8 cellular contexts compared by ENCODE assay signal in genomic region chr17:44217738-44218343, GRCh38. TPM values are rescaled to one million over a fixed set of nuclear protein-coding genes. Genes with fewer than 3 reads are reported as not detected.
A peak's percentile ranks its signal among the peaks of the same experiment; 100 is the strongest.
DNase-seq lines count a peak whose midpoint lies in the region; ATAC-seq, FAIRE-seq and TF ChIP-seq lines count a peak whose summit lies in the region.

No MANE protein-coding gene starts in this region.

- H3K9me3 ChIP-seq in thyroid gland = no peaks in the 10 kb centered on the region

- H3K9me3 Mint-ChIP-seq in activated CD4-positive, alpha-beta T cell treated with anti-CD3 and anti-CD28 coated beads, Interleukin-2, amount 10 ng/mL, durations not matched to agents 7 days and 5 days = no peaks in the 10 kb centered on the region
- H3K9me3 Mint-ChIP-seq in activated naive CD4-positive, alpha-beta T cell treated with anti-CD3 and anti-CD28 coated beads, Interleukin-2, amount 50 U/mL, for 72 hours = no peaks in the 10 kb centered on the region

- H3K27ac Mint-ChIP-seq in activated CD4-positive, alpha-beta T cell treated with anti-CD3 and anti-CD28 coated beads, Interleukin-2, amount 10 ng/mL, durations not matched to agents 7 days and 5 days = peak overlapping the region; percentile 92
- H3K27ac Mint-ChIP-seq in activated naive CD4-positive, alpha-beta T cell treated with anti-CD3 and anti-CD28 coated beads, Interleukin-2, amount 50 U/mL, for 72 hours = peak overlapping the region; percentile 46 to 95

- no peak for FAIRE-seq in D721Med (lab: Jason Lieb, UNC)

- H3K4me3 ChIP-seq in kidney epithelial cell (ENCODE audit: low read depth, low read length) (peak overlapping the region; percentile 94), thyroid gland (replicated peaks in 1 of 3) (peak overlapping the region in 2 of 3 donors; percentile 9 to 88)

- H3K4me1 Mint-ChIP-seq in activated CD4-positive, alpha-beta T cell treated with anti-CD3 and anti-CD28 coated beads, Interleukin-2, amount 10 ng/mL, durations not matched to agents 7 days and 5 days = peaks cover 49% of the 10 kb centered on the region

- intact Hi-C loops in thyroid gland (cut with DNase I) = loop anchor here (2.0 kb wide), 1 partner anchor 105 kb away; no protein-coding TSS in a partner anchor

- TF ChIP-seq CTCF in kidney epithelial cell (IDR thresholded peaks at IDR 0.05; ENCODE audit: insufficient read depth, low read length, poor library complexity, severe bottlenecking) = no peak
- TF ChIP-seq CTCF in thyroid gland (IDR thresholded peaks at IDR 0.05) = no peak
- TF ChIP-seq CTCF in D721Med (IDR thresholded peaks at IDR 0.05; ENCODE audit: insufficient read depth, missing control alignments) = no peak

- peaks cover 57% of the 10 kb centered on the region for H3K36me3 Mint-ChIP-seq in activated CD4-positive, alpha-beta T cell treated with anti-CD3 and anti-CD28 coated beads, Interleukin-2, amount 10 ng/mL, durations not matched to agents 7 days and 5 days (ENCODE audit: low read depth)
- peaks cover 37 to 47% of the 10 kb centered on the region in 2 donors for H3K36me3 Mint-ChIP-seq in activated naive CD4-positive, alpha-beta T cell treated with anti-CD3 and anti-CD28 coated beads, Interleukin-2, amount 50 U/mL, for 72 hours

- TF ChIP-seq POLR2A in thyroid gland (IDR thresholded peaks at IDR 0.05) = no peak

- H3K27ac ChIP-seq in thyroid gland = peak overlapping the region in 2 of 3 donors; percentile 97 to 99

- H3K36me3 ChIP-seq in kidney epithelial cell (ENCODE audit: control insufficient read depth, insufficient read depth, low read length) (peaks cover 5% of the 10 kb centered on the region), thyroid gland (peaks cover 29 to 30% of the 10 kb centered on the region in 2 donors)

- peak overlapping the region; percentile 88 for H3K4me3 Mint-ChIP-seq in activated CD4-positive, alpha-beta T cell treated with anti-CD3 and anti-CD28 coated beads, Interleukin-2, amount 10 ng/mL, durations not matched to agents 7 days and 5 days

- no peak for DNase-seq in activated CD4-positive, alpha-beta T cell treated with anti-CD3 and anti-CD28 coated beads, Interleukin-2, amount 10 ng/mL, durations not matched to agents 7 days and 5 days
- no peak for DNase-seq in activated CD4-positive, alpha-beta T cell treated with anti-CD3 and anti-CD28 coated beads for 48 hours
- no peak for DNase-seq in activated naive CD4-positive, alpha-beta T cell treated with anti-CD3 and anti-CD28 coated beads, Interleukin-2, amount 50 U/mL, for 72 hours (ENCODE audit: low spot score in 2 of 2)
- no peak for DNase-seq in kidney epithelial cell (ENCODE audit: low read depth)
- DNase-seq in thyroid gland = no peak
- DNase-seq in DMS53 treated with DMSO at 0.1 percent for 48 hours (lab: John Stamatoyannopoulos, UW; ENCODE audit: unreplicated experiment) = no peak
- no peak for DNase-seq in D721Med (ENCODE audit: insufficient read length, low spot score)
- no peak for DNase-seq in GM19240 (ENCODE audit: insufficient read length, low spot score)

- WGBS in thyroid gland, 2 donors = 2 to 8% methylated on average over 7 to 10 of the region's 10 CpGs

- CTCF ChIA-PET in activated CD4-positive, alpha-beta T cell treated with anti-CD3 and anti-CD28 coated beads, Interleukin-2, amount 10 ng/mL, durations not matched to agents 7 days and 5 days (lab: Charles Lee) = interaction anchor here (0.6 to 5.2 kb wide), 16 partner anchors 7 to 286 kb away, joined by 3 to 56 read pairs (median 4); partner anchors contain the start of genes GPATCH8, GRN and TMUB2

- H3K4me1 ChIP-seq in thyroid gland = peaks cover 17 to 22% of the 10 kb centered on the region in 2 donors

- no peaks in the 10 kb centered on the region for H3K27me3 Mint-ChIP-seq in activated CD4-positive, alpha-beta T cell treated with anti-CD3 and anti-CD28 coated beads, Interleukin-2, amount 10 ng/mL, durations not matched to agents 7 days and 5 days

- peak in 1 of 2 donors; percentile 1 for ATAC-seq in activated naive CD4-positive, alpha-beta T cell treated with anti-CD3 and anti-CD28 coated beads, Interleukin-2, amount 50 U/mL, for 72 hours

- H3K27me3 ChIP-seq in kidney epithelial cell (ENCODE audit: control insufficient read depth, insufficient read depth, low read length) (no peaks in the 10 kb centered on the region), thyroid gland (no peaks in the 10 kb centered on the region)

- POLR2A ChIA-PET in activated CD4-positive, alpha-beta T cell treated with anti-CD3 and anti-CD28 coated beads, Interleukin-2, amount 10 ng/mL, durations not matched to agents 7 days and 5 days (lab: Charles Lee) = interaction anchor here (1.0 kb wide), 1 partner anchor 8 kb away, joined by 3 read pairs; no protein-coding TSS in a partner anchor

RNA-seq across cellular contexts. Expression of gene UBTF, which starts 1.6 kb away (rescaled TPM):
- 100 to 1,000 TPM; 186 to 195 TPM for total RNA-seq in activated CD4-positive, alpha-beta T cell treated with anti-CD3 and anti-CD28 coated beads, Interleukin-2, amount 10 ng/mL, durations not matched to agents 7 days and 5 days
- 100 to 1,000 TPM; 112 to 134 TPM for total RNA-seq in activated naive CD4-positive, alpha-beta T cell treated with anti-CD3 and anti-CD28 coated beads, Interleukin-2, amount 50 U/mL, for 72 hours
- total RNA-seq in kidney epithelial cell (35.7 and 41.7 TPM in 2 replicates), thyroid gland (10 to 100 TPM; 63.6 to 97.4 (median 89.5) TPM)

RNA-seq across cellular contexts. Expression of gene ATXN7L3, which starts 18.2 kb away (rescaled TPM):
- 100 to 1,000 TPM; 110 to 112 TPM for total RNA-seq in activated CD4-positive, alpha-beta T cell treated with anti-CD3 and anti-CD28 coated beads, Interleukin-2, amount 10 ng/mL, durations not matched to agents 7 days and 5 days
- 10 to 100 TPM; 81.1 to 94.4 TPM for total RNA-seq in activated naive CD4-positive, alpha-beta T cell treated with anti-CD3 and anti-CD28 coated beads, Interleukin-2, amount 50 U/mL, for 72 hours
- total RNA-seq in kidney epithelial cell = 50.8 and 65.9 TPM in 2 replicates
- 10 to 100 TPM; 52.4 to 64.5 (median 58.0) TPM for total RNA-seq in thyroid gland

RNA-seq across cellular contexts. Expression of gene TMUB2, which starts 31.1 kb away (rescaled TPM):
- 10 to 100 TPM; 36.6 to 37.1 TPM for total RNA-seq in activated CD4-positive, alpha-beta T cell treated with anti-CD3 and anti-CD28 coated beads, Interleukin-2, amount 10 ng/mL, durations not matched to agents 7 days and 5 days
- 10 to 100 TPM; 27.4 to 50.4 TPM for total RNA-seq in activated naive CD4-positive, alpha-beta T cell treated with anti-CD3 and anti-CD28 coated beads, Interleukin-2, amount 50 U/mL, for 72 hours
- total RNA-seq in kidney epithelial cell (35.0 and 40.5 TPM in 2 replicates), thyroid gland (10 to 100 TPM; 30.6 to 50.5 (median 44.6) TPM)

RNA-seq across cellular contexts. Expression of gene ASB16, which starts 47.3 kb away (rescaled TPM):
- total RNA-seq in activated CD4-positive, alpha-beta T cell treated with anti-CD3 and anti-CD28 coated beads, Interleukin-2, amount 10 ng/mL, durations not matched to agents 7 days and 5 days = under 1 TPM in 1 of 2 experiments, not detected in 1; 0.30 TPM
- total RNA-seq in activated naive CD4-positive, alpha-beta T cell treated with anti-CD3 and anti-CD28 coated beads, Interleukin-2, amount 50 U/mL, for 72 hours = under 1 TPM; 0.39 to 0.52 TPM
- total RNA-seq in kidney epithelial cell = not detected in 2 replicates
- 1 to 10 TPM; 1.4 to 2.4 (median 1.7) TPM for total RNA-seq in thyroid gland

RNA-seq across cellular contexts. Expression of gene SLC4A1, which starts 50.1 kb away (rescaled TPM):
- not detected for total RNA-seq in activated CD4-positive, alpha-beta T cell treated with anti-CD3 and anti-CD28 coated beads, Interleukin-2, amount 10 ng/mL, durations not matched to agents 7 days and 5 days
- not detected for total RNA-seq in activated naive CD4-positive, alpha-beta T cell treated with anti-CD3 and anti-CD28 coated beads, Interleukin-2, amount 50 U/mL, for 72 hours
- not detected in 2 replicates for total RNA-seq in kidney epithelial cell
- under 1 TPM in 2 of 4 donors, not detected in 2; 0.15 to 0.78 TPM for total RNA-seq in thyroid gland
